1 cellular context compared by ENCODE assay signal in the genomic region with DNA sequence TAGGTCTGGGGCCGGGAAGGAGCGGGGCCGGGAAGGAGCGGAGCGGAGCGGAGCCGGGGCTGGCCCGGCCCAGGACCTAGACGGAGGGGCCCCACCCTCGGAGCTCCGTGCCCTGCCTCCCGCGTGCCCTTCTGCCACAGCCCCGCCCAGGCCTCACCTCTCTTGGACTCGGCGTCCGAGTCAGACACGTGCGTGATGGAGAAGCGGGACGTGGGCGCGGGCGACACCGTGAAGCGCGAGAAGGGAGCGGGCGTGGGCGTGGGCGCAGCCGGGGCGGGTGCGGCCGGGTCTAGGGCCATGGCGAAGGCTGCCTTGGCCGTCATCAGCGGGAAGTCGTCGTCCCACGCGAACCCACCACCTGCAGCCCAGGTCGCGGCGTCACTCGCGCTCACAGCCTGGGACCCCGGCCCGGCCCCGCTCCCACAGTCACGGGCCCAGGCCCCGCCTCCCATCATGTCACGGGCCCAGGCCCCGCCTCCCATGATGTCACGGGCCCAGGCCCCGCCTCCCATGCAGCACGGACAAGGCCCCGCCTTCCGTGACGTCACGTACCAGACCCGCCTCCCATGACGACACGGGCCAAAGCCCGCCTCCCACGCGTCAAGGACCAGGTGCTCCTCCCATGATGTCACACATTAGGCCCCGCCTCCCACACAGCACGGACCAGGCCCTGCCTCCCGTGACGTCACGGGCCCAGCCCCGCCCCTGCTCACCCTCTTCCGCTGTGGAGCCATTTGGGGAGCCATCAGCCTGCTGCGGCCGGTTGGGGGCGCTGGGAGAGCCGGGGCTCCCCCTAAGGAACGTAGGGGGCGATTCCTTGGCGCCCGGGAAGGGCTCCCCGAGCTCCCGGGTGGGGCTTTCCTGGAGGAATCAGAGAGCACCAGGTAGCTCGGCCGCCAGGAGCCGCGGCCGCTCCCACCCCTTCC.
TF ChIP-seq lines count a peak whose summit lies in the region.

No MANE protein-coding gene starts in this region.

TF ChIP-seq in K562, 482 proteins besides CTCF, POLR2A, EP300 and RAD21 (continued from another document):
- TF ChIP-seq, protein P1, sequence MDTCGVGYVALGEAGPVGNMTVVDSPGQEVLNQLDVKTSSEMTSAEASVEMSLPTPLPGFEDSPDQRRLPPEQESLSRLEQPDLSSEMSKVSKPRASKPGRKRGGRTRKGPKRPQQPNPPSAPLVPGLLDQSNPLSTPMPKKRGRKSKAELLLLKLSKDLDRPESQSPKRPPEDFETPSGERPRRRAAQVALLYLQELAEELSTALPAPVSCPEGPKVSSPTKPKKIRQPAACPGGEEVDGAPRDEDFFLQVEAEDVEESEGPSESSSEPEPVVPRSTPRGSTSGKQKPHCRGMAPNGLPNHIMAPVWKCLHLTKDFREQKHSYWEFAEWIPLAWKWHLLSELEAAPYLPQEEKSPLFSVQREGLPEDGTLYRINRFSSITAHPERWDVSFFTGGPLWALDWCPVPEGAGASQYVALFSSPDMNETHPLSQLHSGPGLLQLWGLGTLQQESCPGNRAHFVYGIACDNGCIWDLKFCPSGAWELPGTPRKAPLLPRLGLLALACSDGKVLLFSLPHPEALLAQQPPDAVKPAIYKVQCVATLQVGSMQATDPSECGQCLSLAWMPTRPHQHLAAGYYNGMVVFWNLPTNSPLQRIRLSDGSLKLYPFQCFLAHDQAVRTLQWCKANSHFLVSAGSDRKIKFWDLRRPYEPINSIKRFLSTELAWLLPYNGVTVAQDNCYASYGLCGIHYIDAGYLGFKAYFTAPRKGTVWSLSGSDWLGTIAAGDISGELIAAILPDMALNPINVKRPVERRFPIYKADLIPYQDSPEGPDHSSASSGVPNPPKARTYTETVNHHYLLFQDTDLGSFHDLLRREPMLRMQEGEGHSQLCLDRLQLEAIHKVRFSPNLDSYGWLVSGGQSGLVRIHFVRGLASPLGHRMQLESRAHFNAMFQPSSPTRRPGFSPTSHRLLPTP (IDR thresholded peaks at IDR 0.05; ENCODE audit: borderline replicate concordance, extremely low read depth, insufficient read length), result no peak
- TF ChIP-seq GABPA (tag; conservative IDR thresholded peaks at IDR 0.05; ENCODE audit: low read depth), result peak; percentile 74
- no peak for TF ChIP-seq HNRNPUL1 (IDR thresholded peaks at IDR 0.05; ENCODE audit: low read length)
- TF ChIP-seq ZNF57 (CRISPR knock-in tag; IDR thresholded peaks at IDR 0.05), result no peak
- no peak for TF ChIP-seq ZNF3 (CRISPR knock-in tag; IDR thresholded peaks at IDR 0.05)
- TF ChIP-seq PRPF4 (IDR thresholded peaks at IDR 0.05; ENCODE audit: insufficient read depth, low read depth, low read length, poor library complexity, severe bottlenecking), result no peak
- TF ChIP-seq MBD2 (IDR thresholded peaks at IDR 0.05; ENCODE audit: borderline replicate concordance, low read depth), result peak; percentile 62; the same call in 1 of the 2 replicates
- TF ChIP-seq ZC3H11A (IDR thresholded peaks at IDR 0.05; ENCODE audit: low read depth, low read length), result peak; percentile 80
- TF ChIP-seq, protein P2, sequence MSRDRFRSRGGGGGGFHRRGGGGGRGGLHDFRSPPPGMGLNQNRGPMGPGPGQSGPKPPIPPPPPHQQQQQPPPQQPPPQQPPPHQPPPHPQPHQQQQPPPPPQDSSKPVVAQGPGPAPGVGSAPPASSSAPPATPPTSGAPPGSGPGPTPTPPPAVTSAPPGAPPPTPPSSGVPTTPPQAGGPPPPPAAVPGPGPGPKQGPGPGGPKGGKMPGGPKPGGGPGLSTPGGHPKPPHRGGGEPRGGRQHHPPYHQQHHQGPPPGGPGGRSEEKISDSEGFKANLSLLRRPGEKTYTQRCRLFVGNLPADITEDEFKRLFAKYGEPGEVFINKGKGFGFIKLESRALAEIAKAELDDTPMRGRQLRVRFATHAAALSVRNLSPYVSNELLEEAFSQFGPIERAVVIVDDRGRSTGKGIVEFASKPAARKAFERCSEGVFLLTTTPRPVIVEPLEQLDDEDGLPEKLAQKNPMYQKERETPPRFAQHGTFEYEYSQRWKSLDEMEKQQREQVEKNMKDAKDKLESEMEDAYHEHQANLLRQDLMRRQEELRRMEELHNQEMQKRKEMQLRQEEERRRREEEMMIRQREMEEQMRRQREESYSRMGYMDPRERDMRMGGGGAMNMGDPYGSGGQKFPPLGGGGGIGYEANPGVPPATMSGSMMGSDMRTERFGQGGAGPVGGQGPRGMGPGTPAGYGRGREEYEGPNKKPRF (IDR thresholded peaks at IDR 0.05; ENCODE audit: low read depth, low read length), result no peak
- peak; percentile 74 for TF ChIP-seq MYC (IDR thresholded peaks at IDR 0.05; ENCODE audit: low read depth, low read length)
- TF ChIP-seq MYC (CRISPR knock-in tag; IDR thresholded peaks at IDR 0.05; ENCODE audit: borderline replicate concordance, low read depth), result no peak
- peak; percentile 48; the same call in 1 of the 2 replicates for TF ChIP-seq PHF8 (IDR thresholded peaks at IDR 0.05; ENCODE audit: borderline replicate concordance, low read length)
- peak; percentile 56 for TF ChIP-seq FOSL1 (tag; conservative IDR thresholded peaks at IDR 0.05)
- TF ChIP-seq, protein P3, sequence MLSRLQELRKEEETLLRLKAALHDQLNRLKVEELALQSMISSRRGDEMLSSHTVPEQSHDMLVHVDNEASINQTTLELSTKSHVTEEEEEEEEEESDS (CRISPR knock-in tag; IDR thresholded peaks at IDR 0.05), result no peak
- TF ChIP-seq EHMT2 (IDR thresholded peaks at IDR 0.05), result peak; percentile 92
- TF ChIP-seq CREM (IDR thresholded peaks at IDR 0.05; ENCODE audit: low read depth), result peak; percentile 99
- no peak for TF ChIP-seq LARP7 (IDR thresholded peaks at IDR 0.05)
- peak; percentile 33 for TF ChIP-seq SMC3 (conservative IDR thresholded peaks at IDR 0.05; ENCODE audit: insufficient read depth, low read depth, low read length)
- TF ChIP-seq, protein P4, sequence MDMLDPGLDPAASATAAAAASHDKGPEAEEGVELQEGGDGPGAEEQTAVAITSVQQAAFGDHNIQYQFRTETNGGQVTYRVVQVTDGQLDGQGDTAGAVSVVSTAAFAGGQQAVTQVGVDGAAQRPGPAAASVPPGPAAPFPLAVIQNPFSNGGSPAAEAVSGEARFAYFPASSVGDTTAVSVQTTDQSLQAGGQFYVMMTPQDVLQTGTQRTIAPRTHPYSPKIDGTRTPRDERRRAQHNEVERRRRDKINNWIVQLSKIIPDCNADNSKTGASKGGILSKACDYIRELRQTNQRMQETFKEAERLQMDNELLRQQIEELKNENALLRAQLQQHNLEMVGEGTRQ (CRISPR knock-in tag; IDR thresholded peaks at IDR 0.05), result peak; percentile 79
- TF ChIP-seq, protein P5, sequence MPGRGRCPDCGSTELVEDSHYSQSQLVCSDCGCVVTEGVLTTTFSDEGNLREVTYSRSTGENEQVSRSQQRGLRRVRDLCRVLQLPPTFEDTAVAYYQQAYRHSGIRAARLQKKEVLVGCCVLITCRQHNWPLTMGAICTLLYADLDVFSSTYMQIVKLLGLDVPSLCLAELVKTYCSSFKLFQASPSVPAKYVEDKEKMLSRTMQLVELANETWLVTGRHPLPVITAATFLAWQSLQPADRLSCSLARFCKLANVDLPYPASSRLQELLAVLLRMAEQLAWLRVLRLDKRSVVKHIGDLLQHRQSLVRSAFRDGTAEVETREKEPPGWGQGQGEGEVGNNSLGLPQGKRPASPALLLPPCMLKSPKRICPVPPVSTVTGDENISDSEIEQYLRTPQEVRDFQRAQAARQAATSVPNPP (IDR thresholded peaks at IDR 0.05; ENCODE audit: borderline replicate concordance, insufficient read depth, insufficient read length), result no peak
- peak; percentile 86 for TF ChIP-seq KAT2B (IDR thresholded peaks at IDR 0.05; ENCODE audit: low read depth, low read length)
- TF ChIP-seq, protein P6, sequence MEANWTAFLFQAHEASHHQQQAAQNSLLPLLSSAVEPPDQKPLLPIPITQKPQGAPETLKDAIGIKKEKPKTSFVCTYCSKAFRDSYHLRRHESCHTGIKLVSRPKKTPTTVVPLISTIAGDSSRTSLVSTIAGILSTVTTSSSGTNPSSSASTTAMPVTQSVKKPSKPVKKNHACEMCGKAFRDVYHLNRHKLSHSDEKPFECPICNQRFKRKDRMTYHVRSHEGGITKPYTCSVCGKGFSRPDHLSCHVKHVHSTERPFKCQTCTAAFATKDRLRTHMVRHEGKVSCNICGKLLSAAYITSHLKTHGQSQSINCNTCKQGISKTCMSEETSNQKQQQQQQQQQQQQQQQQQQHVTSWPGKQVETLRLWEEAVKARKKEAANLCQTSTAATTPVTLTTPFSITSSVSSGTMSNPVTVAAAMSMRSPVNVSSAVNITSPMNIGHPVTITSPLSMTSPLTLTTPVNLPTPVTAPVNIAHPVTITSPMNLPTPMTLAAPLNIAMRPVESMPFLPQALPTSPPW (CRISPR knock-in tag; IDR thresholded peaks at IDR 0.05), result peak; percentile 86
- TF ChIP-seq ZBTB7A (IDR thresholded peaks at IDR 0.05; ENCODE audit: borderline replicate concordance, control insufficient read depth, low read depth, low read length), result peak; percentile 48; the same call in 1 of the 2 replicates
- no peak for TF ChIP-seq BRCA1 (IDR thresholded peaks at IDR 0.05)
- TF ChIP-seq BRCA1 (CRISPR knock-in tag; IDR thresholded peaks at IDR 0.05), result no peak
- TF ChIP-seq, protein P7, sequence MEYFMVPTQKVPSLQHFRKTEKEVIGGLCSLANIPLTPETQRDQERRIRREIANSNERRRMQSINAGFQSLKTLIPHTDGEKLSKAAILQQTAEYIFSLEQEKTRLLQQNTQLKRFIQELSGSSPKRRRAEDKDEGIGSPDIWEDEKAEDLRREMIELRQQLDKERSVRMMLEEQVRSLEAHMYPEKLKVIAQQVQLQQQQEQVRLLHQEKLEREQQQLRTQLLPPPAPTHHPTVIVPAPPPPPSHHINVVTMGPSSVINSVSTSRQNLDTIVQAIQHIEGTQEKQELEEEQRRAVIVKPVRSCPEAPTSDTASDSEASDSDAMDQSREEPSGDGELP (CRISPR knock-in tag; IDR thresholded peaks at IDR 0.05; ENCODE audit: borderline replicate concordance), result peak; percentile 98
TF ChIP-seq in K562: peak in this region for 87.
